ENCODE assay signal across 28 cellular contexts in the genomic region with DNA sequence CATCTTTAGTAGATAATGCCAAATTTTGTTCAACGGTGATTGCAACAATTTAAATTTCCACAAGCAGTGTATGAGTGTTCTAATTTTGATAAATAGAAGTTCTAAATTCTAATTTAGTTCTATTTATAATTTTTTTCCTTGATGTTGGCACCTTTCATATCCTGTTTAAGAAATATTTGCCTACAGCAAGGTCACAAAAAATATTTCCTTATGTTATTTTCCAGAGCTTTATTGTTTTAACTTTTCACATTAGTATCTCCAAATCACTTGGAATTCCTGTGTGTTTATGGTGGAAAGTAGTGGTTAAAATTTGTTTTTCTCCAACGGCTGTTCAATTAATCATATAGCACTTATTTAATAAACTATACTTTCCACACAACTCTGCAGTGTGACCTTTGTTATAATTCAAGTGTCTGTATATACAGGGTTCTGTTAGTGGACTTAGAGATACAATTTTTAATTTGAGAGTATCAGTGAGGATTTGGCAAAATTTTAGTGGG.
"Had no signal": no experiment of that assay in that cellular context is flagged by ENCODE, and none has a peak within 500 bp of the region (broad histone marks: within the 10 kb centered on the region; RNA-seq: fewer than 3 reads in every experiment).

No MANE protein-coding gene starts in this region.

- H3K4me1 ChIP-seq: stomach, suprapubic skin, testis, tibial artery, tibial nerve, transverse colon, upper lobe of right lung, uterus, vagina had no signal

- ATAC-seq: stimulated activated effector memory CD8-positive, alpha-beta T cell treated with anti-CD3 and anti-CD28 coated beads, Interleukin-12 subunit alpha, Interleukin-12 subunit beta, amount 100 ng/mL, for 72 hours; stimulated activated memory B cell treated with anti-CD40 and anti-IgM and Interleukin-4, amounts not matched to agents 10 μg/mL and 1 μg/mL and 100 μg/mL, for 72 hours; stimulated activated naive B cell treated with anti-CD40 and anti-IgM and Interleukin-4, amounts not matched to agents 10 μg/mL and 1 μg/mL and 100 μg/mL, for 72 hours; stimulated activated naive CD8-positive, alpha-beta T cell treated with anti-CD3 and anti-CD28 coated beads, Interleukin-15, amount 100 ng/mL, for 72 hours; stimulated activated naive CD8-positive, alpha-beta T cell treated with anti-CD3 and anti-CD28 coated beads, Interleukin-15, Interleukin-2, amounts not matched to agents 100 U/mL and 50 U/mL, for 24 hours; upper lobe of right lung had no signal

- H3K9me3 Mint-ChIP-seq: stimulated activated effector memory CD8-positive, alpha-beta T cell treated with anti-CD3 and anti-CD28 coated beads, Interleukin-12 subunit alpha, Interleukin-12 subunit beta, amount 100 ng/mL, for 72 hours; stimulated activated memory B cell treated with anti-CD40 and anti-IgM and Interleukin-4, amounts not matched to agents 10 μg/mL and 1 μg/mL and 100 μg/mL, for 72 hours; stimulated activated naive B cell treated with anti-CD40 and anti-IgM and Interleukin-4, amounts not matched to agents 10 μg/mL and 1 μg/mL and 100 μg/mL, for 72 hours; stimulated activated naive CD8-positive, alpha-beta T cell treated with anti-CD3 and anti-CD28 coated beads, Interleukin-15, amount 100 ng/mL, for 72 hours; stimulated activated naive CD8-positive, alpha-beta T cell treated with anti-CD3 and anti-CD28 coated beads, Interleukin-15, Interleukin-2, amounts not matched to agents 100 ng/mL and 50 ng/mL, for 24 hours; type B pancreatic cell had no signal

- H3K9me3 ChIP-seq: stomach, suprapubic skin, testis, thoracic aorta, tibial artery, tibial nerve, transverse colon, upper lobe of left lung, upper lobe of right lung, uterus, vagina had no signal

- DNase-seq: stimulated activated CD4-positive, alpha-beta T cell treated with anti-CD3 and anti-CD28 coated beads, Interleukin-2, amount 100 ng/mL, for 48 hours; stimulated activated CD4-positive, alpha-beta T cell treated with anti-CD3 and anti-CD28 coated beads, Interleukin-4, amount 100 ng/mL, for 1 hour; stimulated activated CD4-positive, alpha-beta T cell treated with anti-CD3 and anti-CD28 coated beads, Interleukin-4, amount 100 ng/mL, for 24 hours; stimulated activated CD4-positive, alpha-beta T cell treated with anti-CD3 and anti-CD28 coated beads, Interleukin-4, amount 100 ng/mL, for 4 hours; stimulated activated CD8-positive, alpha-beta memory T cell treated with anti-CD3 and anti-CD28 coated beads, Interleukin-4, amount 100 ng/mL, for 48 hours; stimulated activated naive B cell treated with anti-CD40 and anti-IgM and Interleukin-4, amounts not matched to agents 10 μg/mL and 1 μg/mL and 100 μg/mL, for 72 hours; stimulated activated naive CD4-positive, alpha-beta T cell; stimulated activated naive CD4-positive, alpha-beta T cell treated with Interleukin-2 at 50 U/mL for 16 hours; stimulated activated naive CD8-positive, alpha-beta T cell treated with anti-CD3 and anti-CD28 coated beads, Interleukin-15, amount 100 ng/mL, for 72 hours; stimulated activated naive CD8-positive, alpha-beta T cell treated with anti-CD3 and anti-CD28 coated beads, Interleukin-15, Interleukin-2, amounts not matched to agents 100 U/mL and 50 U/mL, for 24 hours; stomach; substantia nigra; testis; tibial artery; transverse colon; trophoblast cell; upper lobe of left lung; upper lobe of right lung; uterus had no signal

- H3K27ac ChIP-seq: stomach, suprapubic skin, testis, thoracic aorta, tibial artery, tibial nerve, transverse colon, upper lobe of left lung, upper lobe of right lung, uterus, vagina had no signal

- H3K4me1 Mint-ChIP-seq: stimulated activated effector memory CD8-positive, alpha-beta T cell treated with anti-CD3 and anti-CD28 coated beads, Interleukin-12 subunit alpha, Interleukin-12 subunit beta, amount 100 ng/mL, for 72 hours; stimulated activated memory B cell treated with anti-CD40 and anti-IgM and Interleukin-4, amounts not matched to agents 10 μg/mL and 1 μg/mL and 100 μg/mL, for 72 hours; stimulated activated naive B cell treated with anti-CD40 and anti-IgM and Interleukin-4, amounts not matched to agents 10 μg/mL and 1 μg/mL and 100 μg/mL, for 72 hours; stimulated activated naive CD8-positive, alpha-beta T cell treated with anti-CD3 and anti-CD28 coated beads, Interleukin-15, amount 100 ng/mL, for 72 hours had no signal

- FAIRE-seq: urothelium cell line had no signal

- H3K36me3 ChIP-seq: stomach, suprapubic skin, thoracic aorta, tibial artery, tibial nerve, transverse colon, upper lobe of left lung, upper lobe of right lung, uterus, vagina had no signal

- H3K27ac Mint-ChIP-seq: stimulated activated effector memory CD8-positive, alpha-beta T cell treated with anti-CD3 and anti-CD28 coated beads, Interleukin-12 subunit alpha, Interleukin-12 subunit beta, amount 100 ng/mL, for 72 hours; stimulated activated memory B cell treated with anti-CD40 and anti-IgM and Interleukin-4, amounts not matched to agents 10 μg/mL and 1 μg/mL and 100 μg/mL, for 72 hours; stimulated activated naive B cell treated with anti-CD40 and anti-IgM and Interleukin-4, amounts not matched to agents 10 μg/mL and 1 μg/mL and 100 μg/mL, for 72 hours; stimulated activated naive CD8-positive, alpha-beta T cell treated with anti-CD3 and anti-CD28 coated beads, Interleukin-15, amount 100 ng/mL, for 72 hours; stimulated activated naive CD8-positive, alpha-beta T cell treated with anti-CD3 and anti-CD28 coated beads, Interleukin-15, Interleukin-2, amounts not matched to agents 100 ng/mL and 50 ng/mL, for 24 hours; type B pancreatic cell had no signal

- H3K27me3 ChIP-seq: stomach, suprapubic skin, testis, tibial artery, tibial nerve, transverse colon, upper lobe of left lung, upper lobe of right lung, uterus, vagina had no signal

- H3K27me3 Mint-ChIP-seq: stimulated activated memory B cell treated with anti-CD40 and anti-IgM and Interleukin-4, amounts not matched to agents 10 μg/mL and 1 μg/mL and 100 μg/mL, for 72 hours; stimulated activated naive CD8-positive, alpha-beta T cell treated with anti-CD3 and anti-CD28 coated beads, Interleukin-15, amount 100 ng/mL, for 72 hours; stimulated activated naive CD8-positive, alpha-beta T cell treated with anti-CD3 and anti-CD28 coated beads, Interleukin-15, Interleukin-2, amounts not matched to agents 100 ng/mL and 50 ng/mL, for 24 hours had no signal

- H3K4me3 ChIP-seq: stomach, suprapubic skin, testis, thoracic aorta, tibial artery, tibial nerve, transverse colon, upper lobe of left lung, upper lobe of right lung, uterus, vagina had no signal

- H3K4me3 Mint-ChIP-seq: stimulated activated effector memory CD8-positive, alpha-beta T cell treated with anti-CD3 and anti-CD28 coated beads, Interleukin-12 subunit alpha, Interleukin-12 subunit beta, amount 100 ng/mL, for 72 hours; stimulated activated memory B cell treated with anti-CD40 and anti-IgM and Interleukin-4, amounts not matched to agents 10 μg/mL and 1 μg/mL and 100 μg/mL, for 72 hours; stimulated activated naive B cell treated with anti-CD40 and anti-IgM and Interleukin-4, amounts not matched to agents 10 μg/mL and 1 μg/mL and 100 μg/mL, for 72 hours; stimulated activated naive CD8-positive, alpha-beta T cell treated with anti-CD3 and anti-CD28 coated beads, Interleukin-15, amount 100 ng/mL, for 72 hours; stimulated activated naive CD8-positive, alpha-beta T cell treated with anti-CD3 and anti-CD28 coated beads, Interleukin-15, Interleukin-2, amounts not matched to agents 100 ng/mL and 50 ng/mL, for 24 hours; type B pancreatic cell had no signal

- H3K36me3 Mint-ChIP-seq: stimulated activated effector memory CD8-positive, alpha-beta T cell treated with anti-CD3 and anti-CD28 coated beads, Interleukin-12 subunit alpha, Interleukin-12 subunit beta, amount 100 ng/mL, for 72 hours; stimulated activated memory B cell treated with anti-CD40 and anti-IgM and Interleukin-4, amounts not matched to agents 10 μg/mL and 1 μg/mL and 100 μg/mL, for 72 hours; type B pancreatic cell had no signal
